ENCODE assay signal across 8 cellular contexts in the genomic region with DNA sequence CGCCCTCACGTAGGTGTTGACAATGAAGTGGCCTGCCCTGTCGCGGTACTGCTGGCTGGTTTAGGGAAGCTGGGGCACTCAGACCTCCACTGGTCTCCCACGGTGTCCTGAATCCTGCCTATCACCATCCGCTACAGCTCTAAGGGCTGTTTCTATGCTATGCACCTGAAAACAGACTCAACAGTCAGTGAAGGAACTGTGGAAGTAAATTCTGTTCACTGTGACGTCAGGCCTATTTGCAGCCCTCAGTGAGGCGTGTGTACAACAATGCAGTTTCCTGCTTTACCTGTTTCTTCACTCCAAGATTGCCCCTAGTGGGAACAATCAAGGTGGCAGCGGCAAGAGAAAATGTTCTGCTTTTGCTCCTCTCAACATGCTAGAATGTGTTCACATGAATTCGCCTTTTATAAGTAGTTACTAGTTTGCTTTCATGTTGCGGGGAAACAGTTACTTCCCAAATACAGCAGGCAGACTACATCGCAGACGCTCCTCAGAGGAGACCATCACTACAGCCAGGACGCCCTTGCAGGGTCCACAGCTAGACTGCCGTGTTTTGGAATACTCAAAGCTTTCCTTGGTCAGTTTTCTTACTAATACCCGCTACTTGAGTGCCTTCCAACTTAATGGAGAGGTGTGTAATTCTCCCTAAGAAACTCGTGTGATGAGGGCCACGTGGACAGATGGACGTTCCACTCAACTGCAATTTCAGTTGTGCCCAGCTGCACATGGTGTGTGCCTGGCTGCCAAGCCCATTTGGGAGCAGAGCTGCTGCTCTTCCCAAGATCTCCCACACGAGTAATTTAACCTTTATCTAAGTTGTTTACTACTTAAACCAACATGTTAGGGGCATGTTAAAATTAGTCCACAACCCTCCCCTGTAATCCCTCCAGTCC.
A peak's percentile ranks its signal among the peaks of the same experiment; 100 is the strongest.
DNase-seq lines count a peak whose midpoint lies in the region.

No MANE protein-coding gene starts in this region.

- no peak overlapping the region for H3K4me3 Mint-ChIP-seq in T-helper 2 cell treated with Interferon-gamma antibody and Interleukin-4, amounts not matched to agents 5 μg/mL and 100 μg/mL, for 36 hours

- peak overlapping the region; percentile 80 for H3K27ac Mint-ChIP-seq in T-helper 2 cell treated with Interferon-gamma antibody and Interleukin-4, amounts not matched to agents 5 μg/mL and 100 μg/mL, for 36 hours

- peak; percentile 78 for DNase-seq in SIG-M5 treated with dmso at 0.1 percent for 504 hours (lab: John Stamatoyannopoulos, UW; ENCODE audit: unreplicated experiment)
- no peak for DNase-seq in SIG-M5 (lab: John Stamatoyannopoulos, UW)
- peak; percentile 100 for DNase-seq in HPDE6-E6E7 (ENCODE audit: extremely low spot score)
- no peak for DNase-seq in T-helper 2 cell treated with Interferon-gamma antibody and Interleukin-4, amounts not matched to agents 5 μg/mL and 100 μg/mL, for 36 hours (ENCODE audit: low spot score)
- peak; percentile 66 for DNase-seq in kidney tubule cell (ENCODE audit: low spot score)
- no peak for DNase-seq in NCI-H446 (lab: John Stamatoyannopoulos, UW)
- no peak for DNase-seq in stimulated activated CD4-positive, alpha-beta T cell treated with anti-CD3 and anti-CD28 coated beads, Interleukin-1b, Interleukin-23, amount 100 ng/mL, for 48 hours
- no peak for DNase-seq in stimulated activated CD4-positive, alpha-beta T cell treated with anti-CD3 and anti-CD28 coated beads, Interleukin-4, amount 100 ng/mL, for 1 hour

- H3K9me3 Mint-ChIP-seq in T-helper 2 cell treated with Interferon-gamma antibody and Interleukin-4, amounts not matched to agents 5 μg/mL and 100 μg/mL, for 36 hours: no peaks in the 10 kb centered on the region

- H3K36me3 Mint-ChIP-seq in T-helper 2 cell treated with Interferon-gamma antibody and Interleukin-4, amounts not matched to agents 5 μg/mL and 100 μg/mL, for 36 hours (ENCODE audit: low read depth): peaks cover 64% of the 10 kb centered on the region

- no peaks in the 10 kb centered on the region for H3K27me3 Mint-ChIP-seq in T-helper 2 cell treated with Interferon-gamma antibody and Interleukin-4, amounts not matched to agents 5 μg/mL and 100 μg/mL, for 36 hours (ENCODE audit: low read depth)

- H3K4me1 Mint-ChIP-seq in T-helper 2 cell treated with Interferon-gamma antibody and Interleukin-4, amounts not matched to agents 5 μg/mL and 100 μg/mL, for 36 hours (ENCODE audit: low read depth): peaks cover 22% of the 10 kb centered on the region

Comparison
In these comparisons a context has a peak if more than half of its experiments do, and no peak if none do; other contexts are left out.
1. DNase-seq: peak in SIG-M5 treated with dmso at 0.1 percent for 504 hours (single experiment), HPDE6-E6E7 (single experiment) and kidney tubule cell (single experiment); none in SIG-M5 (single experiment), T-helper 2 cell treated with Interferon-gamma antibody and Interleukin-4, amounts not matched to agents 5 μg/mL and 100 μg/mL, for 36 hours (single experiment), NCI-H446 (0 of 2), stimulated activated CD4-positive, alpha-beta T cell treated with anti-CD3 and anti-CD28 coated beads, Interleukin-1b, Interleukin-23, amount 100 ng/mL, for 48 hours (single experiment) and stimulated activated CD4-positive, alpha-beta T cell treated with anti-CD3 and anti-CD28 coated beads, Interleukin-4, amount 100 ng/mL, for 1 hour (single experiment).